In genomic region chr10:98186681-98187080, GRCh38 we compare ENCODE assay signal across 22 cellular contexts. TPM values are rescaled to one million over a fixed set of nuclear protein-coding genes. Genes with fewer than 3 reads are reported as not detected.
A peak's percentile ranks its signal among the peaks of the same experiment; 100 is the strongest.
DNase-seq lines count a peak whose midpoint lies in the region; ATAC-seq, FAIRE-seq and TF ChIP-seq lines count a peak whose summit lies in the region.
"Had no signal": no experiment of that assay in that cellular context is flagged by ENCODE, and none has a peak within 500 bp of the region (broad histone marks: within the 10 kb centered on the region; RNA-seq: fewer than 3 reads in every experiment).

No MANE protein-coding gene starts in this region.

- peak overlapping the region; percentile 4 for H3K27ac Mint-ChIP-seq in memory B cell
- H3K27ac Mint-ChIP-seq: CD4-positive, alpha-beta memory T cell had no signal

- H3K9me3 ChIP-seq in IMR-90 (ENCODE audit: control insufficient read depth, insufficient read depth, low read length) (no peaks in the 10 kb centered on the region), transverse colon (no peaks in the 10 kb centered on the region)
- H3K9me3 ChIP-seq: BE2C, SJCRH30 had no signal

- no peak overlapping the region for H3K4me3 ChIP-seq in IMR-90 (ENCODE audit: insufficient read depth, low read depth, low read length)
- no peak overlapping the region for H3K4me3 ChIP-seq in epithelial cell of esophagus (ENCODE audit: low read length)
- no peak overlapping the region for H3K4me3 ChIP-seq in transverse colon
- H3K4me3 ChIP-seq: SJCRH30 had no signal

- no peak for TF ChIP-seq POLR2A in IMR-90 (IDR thresholded peaks at IDR 0.05; ENCODE audit: low read depth, low read length)
- no peak for TF ChIP-seq POLR2A in GM12892 (IDR thresholded peaks at IDR 0.05; ENCODE audit: low read depth, low read length)
- no peak for TF ChIP-seq POLR2A in transverse colon (IDR thresholded peaks at IDR 0.05)

- H3K27me3 ChIP-seq in IMR-90 (ENCODE audit: control insufficient read depth, insufficient read depth, low read length) (no peaks in the 10 kb centered on the region), transverse colon (no peaks in the 10 kb centered on the region)
- H3K27me3 ChIP-seq: BE2C, SJCRH30 had no signal

- peak overlapping the region; percentile 14 for H2BK5ac ChIP-seq in IMR-90 (ENCODE audit: low read depth, low read length, poor library complexity, severe bottlenecking)

- no peak overlapping the region; the same call in 1 of the 2 replicates for H3K23ac ChIP-seq in IMR-90 (ENCODE audit: low read depth, low read length)

- no peak overlapping the region for H3K9ac ChIP-seq in IMR-90 (ENCODE audit: low read depth, low read length)

- no peak for FAIRE-seq in GM12892 (lab: Jason Lieb, UNC)
- FAIRE-seq: GM12891, HTR-8/SVneo had no signal

- peaks cover 4% of the 10 kb centered on the region; the same call in 1 of the 2 replicates for H3K4me1 ChIP-seq in IMR-90 (ENCODE audit: control insufficient read depth, insufficient read depth, low read length)
- no peaks in the 10 kb centered on the region for H3K4me1 ChIP-seq in transverse colon
- H3K4me1 ChIP-seq: BE2C, SJCRH30 had no signal

- H3K36me3 Mint-ChIP-seq in memory B cell = peaks cover 51% of the 10 kb centered on the region

- H2AK9ac ChIP-seq in IMR-90 (replicated peaks; ENCODE audit: low read depth, low read length, poor library complexity) = no peak overlapping the region

- dilution Hi-C loops in IMR-90 (cut with HindIII; ENCODE audit: low sequenced_read_pairs, unreplicated experiment) = no loop called here

- intact Hi-C loops in IMR-90 (cut with micrococcal nuclease) (no loop called here), transverse colon (cut with DNase I; ENCODE audit: low total_unique reads) (no loop called here)

- in situ Hi-C loops in IMR-90 (cut with MboI; ENCODE audit: low sequenced_read_pairs) = no loop called here
- in situ Hi-C loops in transverse colon (cut with MboI; ENCODE audit: low pct_ligation_motif_present in 1 of 4, low pct_unique_long_range_greater_than_20kb in 1 of 4, low sequenced_read_pairs in 3 of 4) = no loop called here

- ATAC-seq in IMR-90 (ENCODE audit: low read depth) (peak; percentile 51; the same call in 1 of the 2 replicates), memory B cell (ENCODE audit: low read depth) (no peak), GM18519 (IDR thresholded peaks at IDR 0.05; ENCODE audit: low FRiP score, unreplicated experiment) (no peak)

- no peak for TF ChIP-seq EP300 in transverse colon (IDR thresholded peaks at IDR 0.05; ENCODE audit: low read depth)

- no peak overlapping the region for H2AK5ac ChIP-seq in IMR-90 (ENCODE audit: low read depth, low read length)

- H3K14ac ChIP-seq in IMR-90 (replicated peaks; ENCODE audit: low read depth, low read length) = no peak overlapping the region

- DNase-seq in AG20443 (ENCODE audit: low spot score) (peak; percentile 10), IMR-90 (peak; percentile 69), epithelial cell of esophagus (ENCODE audit: low read depth) (peak; percentile 32), memory B cell (ENCODE audit: low spot score in 2 of 2) (no peak), GM12892 (ENCODE audit: insufficient read length) (no peak), NCI-H1048 (lab: John Stamatoyannopoulos, UW) (no peak), transverse colon (no peak)
- DNase-seq: BE2C; CD4-positive, alpha-beta memory T cell; GDM1; H7; MV-4-11; NCI-H1417 treated with DMSO at 0.1 percent for 48 hours; NCI-H2029; NCI-H2171 treated with DMSO at 0.1 percent for 48 hours; NCI-H748 treated with DMSO at 0.1 percent for 48 hours; RPMI8226; SJCRH30 had no signal

- H4K8ac ChIP-seq in IMR-90 (ENCODE audit: low read depth in 2 of 2, low read length in 2 of 2) = no peak overlapping the region

- no peak for TF ChIP-seq CTCF in IMR-90 (conservative IDR thresholded peaks at IDR 0.05; ENCODE audit: low read depth, low read length)
- no peak for TF ChIP-seq CTCF in epithelial cell of esophagus (IDR thresholded peaks at IDR 0.05; ENCODE audit: insufficient read depth, low read depth, low read length, missing control alignments)
- TF ChIP-seq CTCF in transverse colon (IDR thresholded peaks at IDR 0.05) = no peak

- peaks cover 7% of the 10 kb centered on the region for H3K36me3 ChIP-seq in IMR-90 (ENCODE audit: control insufficient read depth, insufficient read depth, low read length)
- peaks cover 0 to 13% (median 5%) of the 10 kb centered on the region in 4 donors for H3K36me3 ChIP-seq in transverse colon
- H3K36me3 ChIP-seq: BE2C had no signal

- BruUV-seq in IMR-90 (replicated peaks; lab: Mats Ljungman, UMichigan) = no TSS peak

- no peak overlapping the region for H2BK120ac ChIP-seq in IMR-90 (ENCODE audit: low read depth, low read length)

- H3K27me3 Mint-ChIP-seq in memory B cell = no peaks in the 10 kb centered on the region
- H3K27me3 Mint-ChIP-seq: CD4-positive, alpha-beta memory T cell had no signal

- H3K18ac ChIP-seq in IMR-90 (ENCODE audit: low read depth, low read length) = no peak overlapping the region

- H3K27ac ChIP-seq in IMR-90 (ENCODE audit: insufficient read depth, low read length) (no peak overlapping the region), transverse colon (no peak overlapping the region)
- H3K27ac ChIP-seq: HL-60, SJCRH30 had no signal

- H3K4me2 ChIP-seq in IMR-90 (ENCODE audit: low read depth, low read length) = no peak overlapping the region; the same call in 1 of the 2 replicates

- no peak overlapping the region for H2AFZ ChIP-seq in IMR-90 (replicated peaks; ENCODE audit: low read length, poor library complexity)

- H3K9me3 Mint-ChIP-seq in memory B cell = peaks cover 2% of the 10 kb centered on the region

- no peaks in the 10 kb centered on the region for H3K9me1 ChIP-seq in IMR-90 (ENCODE audit: insufficient read depth, low read length)

- no peak overlapping the region for H2BK15ac ChIP-seq in IMR-90 (ENCODE audit: low read depth, low read length)

- POLR2A ChIA-PET in IMR-90 (lab: Charles Lee; ENCODE audit: unreplicated experiment) = no interaction called here

- no CpG with 5 or more reads among the region's 1 CpG for WGBS in IMR-90 (ENCODE audit: extremely low coverage in 2 of 2, insufficient read length in 1 of 2), 2 experiments
- WGBS in transverse colon (ENCODE audit: low coverage in 1 of 2), 2 donors = 78 to 95% methylated on average over 1 of the region's 1 CpG

- no peak overlapping the region for H3K4ac ChIP-seq in IMR-90 (ENCODE audit: low read depth, low read length)

- CTCF ChIA-PET in IMR-90 (lab: Yijun Ruan, JAX) = interaction anchor here (0.5 to 0.8 kb wide), 2 partner anchors 17 to 207 kb away, joined by 3 read pairs; no protein-coding TSS in a partner anchor

- no peaks in the 10 kb centered on the region for H4K20me1 ChIP-seq in IMR-90 (ENCODE audit: insufficient read depth, low read length)

- H3K79me1 ChIP-seq in IMR-90 (ENCODE audit: low read depth in 1 of 2, low read length in 2 of 2) = peaks cover 11 to 35% of the 10 kb centered on the region in 2 experiments

- H4K5ac ChIP-seq in IMR-90 (ENCODE audit: low read depth, low read length) = no peak overlapping the region

- H4K91ac ChIP-seq in IMR-90 (ENCODE audit: insufficient read depth, low read depth, low read length) = no peak overlapping the region

- TF ChIP-seq RAD21 in IMR-90 (IDR thresholded peaks at IDR 0.05; ENCODE audit: low read length) = no peak

- H3K4me1 Mint-ChIP-seq in memory B cell = peaks cover 11% of the 10 kb centered on the region

- no peak overlapping the region for H3K4me3 Mint-ChIP-seq in memory B cell
- H3K4me3 Mint-ChIP-seq: CD4-positive, alpha-beta memory T cell had no signal

- no peak overlapping the region for H3K56ac ChIP-seq in IMR-90 (ENCODE audit: extremely low read depth, insufficient read depth, low read length)

- no peak overlapping the region for H2BK20ac ChIP-seq in IMR-90 (ENCODE audit: low read depth, low read length)

TF ChIP-seq in IMR-90, 13 proteins besides CTCF, POLR2A, EP300 and RAD21:
- TF ChIP-seq MXI1 (IDR thresholded peaks at IDR 0.05; ENCODE audit: borderline replicate concordance, low read depth, low read length) (no peak), ELK1 (IDR thresholded peaks at IDR 0.05; ENCODE audit: borderline replicate concordance, low read depth, low read length) (no peak), CEBPB (IDR thresholded peaks at IDR 0.05; ENCODE audit: low read depth, low read length) (no peak), MAFK (IDR thresholded peaks at IDR 0.05; ENCODE audit: low read depth, low read length) (no peak), NFE2L2 (IDR thresholded peaks at IDR 0.05; ENCODE audit: low read depth, low read length) (no peak)

RNA-seq across cellular contexts. Expression of gene R3HCC1L, which starts 52.2 kb away (rescaled TPM):
- total RNA-seq in IMR-90 (2012; rRNA removed) (14.7 and 19.4 TPM in 2 replicates), transverse colon (10 to 100 TPM; 17.7 to 27.3 (median 25.3) TPM)
- polyA plus RNA-seq in IMR-90 (2012; rRNA removed) = 8.0 and 8.3 TPM in 2 replicates
- 1.3 and 2.9 TPM in 2 replicates for polyA plus RNA-seq in IMR-90 (2012; cell fraction: cytosol; rRNA removed)
- polyA plus RNA-seq in IMR-90 (2012; cell fraction: nucleus; rRNA removed; ENCODE audit: low replicate concordance) = 1.8 and 14.6 TPM in 2 replicates
- polyA plus RNA-seq in GM12892 (2012; ENCODE audit: missing spikeins) = 14.3 TPM

Comparison
In these comparisons a context has a peak if more than half of its experiments do, and no peak if none do; other contexts are left out.
1. DNase-seq: peak in AG20443 (single experiment), IMR-90 (single experiment) and epithelial cell of esophagus (single experiment); none in memory B cell (0 of 2), GM12892 (single experiment), NCI-H1048 (single experiment) and transverse colon (single experiment).